In the genomic region with DNA sequence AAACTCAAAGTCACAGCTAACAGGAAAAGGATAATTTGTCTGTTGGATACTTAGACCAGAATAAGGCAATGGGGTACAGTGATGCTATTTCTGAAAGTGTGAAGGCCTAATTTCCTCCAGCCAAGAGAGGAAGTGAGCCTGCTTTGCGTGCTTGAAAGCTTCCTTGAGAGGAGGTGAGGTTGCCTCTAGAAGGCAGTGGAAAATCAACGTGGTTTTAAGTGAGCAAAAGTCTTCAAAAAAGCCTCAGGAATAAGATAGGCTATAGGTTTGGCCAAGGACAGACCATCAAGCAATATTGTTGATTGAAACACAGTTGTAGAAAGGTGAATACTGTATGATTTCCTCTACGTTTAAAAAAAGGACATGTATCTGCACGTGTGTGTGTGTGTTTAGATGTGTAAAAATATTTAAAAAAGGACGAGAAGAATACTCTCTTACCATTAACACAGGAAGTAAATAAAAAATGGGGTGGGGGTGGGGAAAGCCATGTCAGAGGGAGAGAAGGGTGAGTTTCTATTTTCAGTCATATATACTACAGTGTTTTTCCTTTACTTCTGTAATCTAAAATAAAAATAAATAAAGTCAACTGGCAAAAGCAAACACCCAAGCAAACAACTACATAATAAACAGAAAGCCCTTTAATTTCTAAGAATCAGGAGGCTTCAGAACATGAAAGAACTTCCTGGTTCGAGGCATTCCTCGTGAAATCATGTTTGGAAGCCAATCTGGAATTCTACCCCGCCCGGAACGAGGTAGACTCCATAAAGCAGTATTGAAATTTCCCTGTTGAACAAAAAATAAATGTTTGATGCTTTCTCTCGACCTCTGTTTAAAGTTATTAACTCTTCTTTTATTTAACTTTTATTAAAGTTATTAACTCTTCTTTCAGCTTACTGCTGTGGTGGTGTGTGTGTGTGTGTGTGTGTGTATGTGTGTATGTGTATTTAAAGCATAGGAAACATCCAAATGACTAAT, we compare ENCODE assay signal across 1 cellular context.
TF ChIP-seq lines count a peak whose summit lies in the region.

No MANE protein-coding gene starts in this region.

TF ChIP-seq in HepG2, 621 proteins besides CTCF, POLR2A, EP300 and RAD21 (continued from another document and continues in another):
- TF ChIP-seq SIN3B (IDR thresholded peaks at IDR 0.05; ENCODE audit: low read length) (no peak), HNF4G (IDR thresholded peaks at IDR 0.05; ENCODE audit: borderline replicate concordance, low read depth, low read length) (no peak), HNF4G (CRISPR knock-in tag; IDR thresholded peaks at IDR 0.05; ENCODE audit: borderline replicate concordance, low read depth) (no peak), FOSL1 (CRISPR knock-in tag; IDR thresholded peaks at IDR 0.05; ENCODE audit: borderline replicate concordance) (no peak), NR2C2 (CRISPR knock-in tag; IDR thresholded peaks at IDR 0.05; ENCODE audit: borderline replicate concordance) (0 out of 2 replicates have a peak, but pooled peaks have one; percentile 19), PLRG1 (conservative IDR thresholded peaks at IDR 0.05) (no peak), ZSCAN22 (CRISPR knock-in tag; IDR thresholded peaks at IDR 0.05) (no peak), RBAK (CRISPR knock-in tag; IDR thresholded peaks at IDR 0.05) (no peak), SMYD3 (CRISPR knock-in tag; IDR thresholded peaks at IDR 0.05) (0 out of 2 replicates have a peak, but pooled peaks have one; percentile 40), ZNF496 (CRISPR knock-in tag; IDR thresholded peaks at IDR 0.05; ENCODE audit: insufficient replicate concordance) (no peak), ZBTB38 (CRISPR knock-in tag; IDR thresholded peaks at IDR 0.05) (no peak), ZNF350 (CRISPR knock-in tag; IDR thresholded peaks at IDR 0.05; ENCODE audit: borderline replicate concordance, low read depth) (no peak), ELF3 (CRISPR knock-in tag; IDR thresholded peaks at IDR 0.05) (peak; percentile 69; the same call in 1 of the 2 replicates), AKAP8 (CRISPR knock-in tag; IDR thresholded peaks at IDR 0.05) (no peak), ZNF276 (CRISPR knock-in tag; IDR thresholded peaks at IDR 0.05; ENCODE audit: low read depth) (no peak), MNT (IDR thresholded peaks at IDR 0.05) (no peak), ZNF550 (CRISPR knock-in tag; IDR thresholded peaks at IDR 0.05; ENCODE audit: borderline replicate concordance) (no peak), SYNCRIP (IDR thresholded peaks at IDR 0.05; ENCODE audit: insufficient read depth, low read depth, low read length) (no peak), ZNF75D (CRISPR knock-in tag; IDR thresholded peaks at IDR 0.05; ENCODE audit: borderline replicate concordance) (no peak), ZNF264 (CRISPR knock-in tag; IDR thresholded peaks at IDR 0.05) (no peak), CAMTA2 (CRISPR knock-in tag; IDR thresholded peaks at IDR 0.05; ENCODE audit: borderline replicate concordance) (no peak), ZBTB7B (CRISPR knock-in tag; IDR thresholded peaks at IDR 0.05) (no peak), ZNF672 (CRISPR knock-in tag; IDR thresholded peaks at IDR 0.05) (no peak), ZNF333 (CRISPR knock-in tag; IDR thresholded peaks at IDR 0.05; ENCODE audit: borderline replicate concordance) (no peak), ZNF569 (CRISPR knock-in tag; IDR thresholded peaks at IDR 0.05; ENCODE audit: borderline replicate concordance) (no peak), ZNF576 (CRISPR knock-in tag; IDR thresholded peaks at IDR 0.05) (no peak), NR3C1 (CRISPR knock-in tag; IDR thresholded peaks at IDR 0.05) (no peak), KAT7 (CRISPR knock-in tag; IDR thresholded peaks at IDR 0.05; ENCODE audit: borderline replicate concordance) (no peak), HMGXB4 (CRISPR knock-in tag; IDR thresholded peaks at IDR 0.05; ENCODE audit: borderline replicate concordance in 1 of 2, low read depth in 1 of 2) (no peak), FOXM1 (CRISPR knock-in tag; IDR thresholded peaks at IDR 0.05) (no peak), KAT2B (IDR thresholded peaks at IDR 0.05; ENCODE audit: borderline replicate concordance, low read depth, low read length) (no peak)
- TF ChIP-seq, protein P1, sequence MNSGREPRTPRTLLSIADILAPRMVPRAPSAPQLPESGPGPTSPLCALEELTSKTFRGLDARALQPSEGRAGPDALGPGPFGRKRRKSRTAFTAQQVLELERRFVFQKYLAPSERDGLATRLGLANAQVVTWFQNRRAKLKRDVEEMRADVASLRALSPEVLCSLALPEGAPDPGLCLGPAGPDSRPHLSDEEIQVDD (CRISPR knock-in tag; IDR thresholded peaks at IDR 0.05; ENCODE audit: borderline replicate concordance) = no peak
- TF ChIP-seq, protein P2, sequence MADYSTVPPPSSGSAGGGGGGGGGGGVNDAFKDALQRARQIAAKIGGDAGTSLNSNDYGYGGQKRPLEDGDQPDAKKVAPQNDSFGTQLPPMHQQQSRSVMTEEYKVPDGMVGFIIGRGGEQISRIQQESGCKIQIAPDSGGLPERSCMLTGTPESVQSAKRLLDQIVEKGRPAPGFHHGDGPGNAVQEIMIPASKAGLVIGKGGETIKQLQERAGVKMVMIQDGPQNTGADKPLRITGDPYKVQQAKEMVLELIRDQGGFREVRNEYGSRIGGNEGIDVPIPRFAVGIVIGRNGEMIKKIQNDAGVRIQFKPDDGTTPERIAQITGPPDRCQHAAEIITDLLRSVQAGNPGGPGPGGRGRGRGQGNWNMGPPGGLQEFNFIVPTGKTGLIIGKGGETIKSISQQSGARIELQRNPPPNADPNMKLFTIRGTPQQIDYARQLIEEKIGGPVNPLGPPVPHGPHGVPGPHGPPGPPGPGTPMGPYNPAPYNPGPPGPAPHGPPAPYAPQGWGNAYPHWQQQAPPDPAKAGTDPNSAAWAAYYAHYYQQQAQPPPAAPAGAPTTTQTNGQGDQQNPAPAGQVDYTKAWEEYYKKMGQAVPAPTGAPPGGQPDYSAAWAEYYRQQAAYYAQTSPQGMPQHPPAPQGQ (CRISPR knock-in tag; IDR thresholded peaks at IDR 0.05; ENCODE audit: borderline replicate concordance) = no peak
- TF ChIP-seq, protein P3, sequence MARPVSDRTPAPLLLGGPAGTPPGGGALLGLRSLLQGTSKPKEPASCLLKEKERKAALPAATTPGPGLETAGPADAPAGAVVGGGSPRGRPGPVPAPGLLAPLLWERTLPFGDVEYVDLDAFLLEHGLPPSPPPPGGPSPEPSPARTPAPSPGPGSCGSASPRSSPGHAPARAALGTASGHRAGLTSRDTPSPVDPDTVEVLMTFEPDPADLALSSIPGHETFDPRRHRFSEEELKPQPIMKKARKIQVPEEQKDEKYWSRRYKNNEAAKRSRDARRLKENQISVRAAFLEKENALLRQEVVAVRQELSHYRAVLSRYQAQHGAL (CRISPR knock-in tag; IDR thresholded peaks at IDR 0.05; ENCODE audit: not compliant biosample characterization) = no peak
- TF ChIP-seq, protein P4, sequence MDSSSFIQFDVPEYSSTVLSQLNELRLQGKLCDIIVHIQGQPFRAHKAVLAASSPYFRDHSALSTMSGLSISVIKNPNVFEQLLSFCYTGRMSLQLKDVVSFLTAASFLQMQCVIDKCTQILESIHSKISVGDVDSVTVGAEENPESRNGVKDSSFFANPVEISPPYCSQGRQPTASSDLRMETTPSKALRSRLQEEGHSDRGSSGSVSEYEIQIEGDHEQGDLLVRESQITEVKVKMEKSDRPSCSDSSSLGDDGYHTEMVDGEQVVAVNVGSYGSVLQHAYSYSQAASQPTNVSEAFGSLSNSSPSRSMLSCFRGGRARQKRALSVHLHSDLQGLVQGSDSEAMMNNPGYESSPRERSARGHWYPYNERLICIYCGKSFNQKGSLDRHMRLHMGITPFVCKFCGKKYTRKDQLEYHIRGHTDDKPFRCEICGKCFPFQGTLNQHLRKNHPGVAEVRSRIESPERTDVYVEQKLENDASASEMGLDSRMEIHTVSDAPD (CRISPR knock-in tag; IDR thresholded peaks at IDR 0.05) = no peak
- TF ChIP-seq, protein P5, sequence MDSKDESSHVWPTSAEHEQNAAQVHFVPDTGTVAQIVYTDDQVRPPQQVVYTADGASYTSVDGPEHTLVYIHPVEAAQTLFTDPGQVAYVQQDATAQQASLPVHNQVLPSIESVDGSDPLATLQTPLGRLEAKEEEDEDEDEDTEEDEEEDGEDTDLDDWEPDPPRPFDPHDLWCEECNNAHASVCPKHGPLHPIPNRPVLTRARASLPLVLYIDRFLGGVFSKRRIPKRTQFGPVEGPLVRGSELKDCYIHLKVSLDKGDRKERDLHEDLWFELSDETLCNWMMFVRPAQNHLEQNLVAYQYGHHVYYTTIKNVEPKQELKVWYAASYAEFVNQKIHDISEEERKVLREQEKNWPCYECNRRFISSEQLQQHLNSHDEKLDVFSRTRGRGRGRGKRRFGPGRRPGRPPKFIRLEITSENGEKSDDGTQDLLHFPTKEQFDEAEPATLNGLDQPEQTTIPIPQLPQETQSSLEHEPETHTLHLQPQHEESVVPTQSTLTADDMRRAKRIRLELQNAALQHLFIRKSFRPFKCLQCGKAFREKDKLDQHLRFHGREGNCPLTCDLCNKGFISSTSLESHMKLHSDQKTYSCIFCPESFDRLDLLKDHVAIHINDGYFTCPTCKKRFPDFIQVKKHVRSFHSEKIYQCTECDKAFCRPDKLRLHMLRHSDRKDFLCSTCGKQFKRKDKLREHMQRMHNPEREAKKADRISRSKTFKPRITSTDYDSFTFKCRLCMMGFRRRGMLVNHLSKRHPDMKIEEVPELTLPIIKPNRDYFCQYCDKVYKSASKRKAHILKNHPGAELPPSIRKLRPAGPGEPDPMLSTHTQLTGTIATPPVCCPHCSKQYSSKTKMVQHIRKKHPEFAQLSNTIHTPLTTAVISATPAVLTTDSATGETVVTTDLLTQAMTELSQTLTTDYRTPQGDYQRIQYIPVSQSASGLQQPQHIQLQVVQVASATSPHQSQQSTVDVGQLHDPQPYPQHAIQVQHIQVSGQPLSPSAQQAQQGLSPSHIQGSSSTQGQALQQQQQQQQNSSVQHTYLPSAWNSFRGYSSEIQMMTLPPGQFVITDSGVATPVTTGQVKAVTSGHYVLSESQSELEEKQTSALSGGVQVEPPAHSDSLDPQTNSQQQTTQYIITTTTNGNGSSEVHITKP (CRISPR knock-in tag; IDR thresholded peaks at IDR 0.05; ENCODE audit: low read depth) = no peak
- TF ChIP-seq, protein P6, sequence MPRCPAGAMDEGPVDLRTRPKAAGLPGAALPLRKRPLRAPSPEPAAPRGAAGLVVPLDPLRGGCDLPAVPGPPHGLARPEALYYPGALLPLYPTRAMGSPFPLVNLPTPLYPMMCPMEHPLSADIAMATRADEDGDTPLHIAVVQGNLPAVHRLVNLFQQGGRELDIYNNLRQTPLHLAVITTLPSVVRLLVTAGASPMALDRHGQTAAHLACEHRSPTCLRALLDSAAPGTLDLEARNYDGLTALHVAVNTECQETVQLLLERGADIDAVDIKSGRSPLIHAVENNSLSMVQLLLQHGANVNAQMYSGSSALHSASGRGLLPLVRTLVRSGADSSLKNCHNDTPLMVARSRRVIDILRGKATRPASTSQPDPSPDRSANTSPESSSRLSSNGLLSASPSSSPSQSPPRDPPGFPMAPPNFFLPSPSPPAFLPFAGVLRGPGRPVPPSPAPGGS (CRISPR knock-in tag; IDR thresholded peaks at IDR 0.05) = no peak
- TF ChIP-seq, protein P7, sequence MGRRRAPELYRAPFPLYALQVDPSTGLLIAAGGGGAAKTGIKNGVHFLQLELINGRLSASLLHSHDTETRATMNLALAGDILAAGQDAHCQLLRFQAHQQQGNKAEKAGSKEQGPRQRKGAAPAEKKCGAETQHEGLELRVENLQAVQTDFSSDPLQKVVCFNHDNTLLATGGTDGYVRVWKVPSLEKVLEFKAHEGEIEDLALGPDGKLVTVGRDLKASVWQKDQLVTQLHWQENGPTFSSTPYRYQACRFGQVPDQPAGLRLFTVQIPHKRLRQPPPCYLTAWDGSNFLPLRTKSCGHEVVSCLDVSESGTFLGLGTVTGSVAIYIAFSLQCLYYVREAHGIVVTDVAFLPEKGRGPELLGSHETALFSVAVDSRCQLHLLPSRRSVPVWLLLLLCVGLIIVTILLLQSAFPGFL (CRISPR knock-in tag; IDR thresholded peaks at IDR 0.05) = no peak
